Comparison of ENCODE assay signal across 27 cellular contexts in the genomic region with DNA sequence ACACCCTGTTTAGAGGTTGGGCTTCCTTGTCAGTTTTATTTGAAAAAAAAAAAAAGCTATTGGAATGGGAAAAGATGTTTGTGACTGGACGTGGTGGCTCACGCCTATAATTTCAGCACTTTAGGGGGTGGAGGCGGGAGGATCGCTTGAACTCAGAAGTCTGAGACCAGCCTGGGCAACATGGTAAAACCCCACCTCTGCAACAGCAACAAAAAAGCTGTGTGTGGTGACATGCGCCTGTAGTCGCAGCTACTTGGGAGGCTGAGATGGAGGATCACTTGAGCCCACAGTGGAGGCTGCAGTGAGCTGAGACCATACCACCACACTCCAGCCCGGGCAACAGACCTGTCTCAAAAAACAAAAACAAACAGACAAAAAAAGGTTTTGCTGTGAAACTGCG.
"Had no signal": no experiment of that assay in that cellular context is flagged by ENCODE, and none has a peak within 500 bp of the region (broad histone marks: within the 10 kb centered on the region; RNA-seq: fewer than 3 reads in every experiment).

No MANE protein-coding gene starts in this region.

- H3K4me3 ChIP-seq: adrenal gland, body of pancreas, esophagus squamous epithelium, gastroesophageal sphincter had no signal

- H3K27me3 ChIP-seq: adrenal gland, body of pancreas, esophagus squamous epithelium, gastroesophageal sphincter had no signal

- H3K27ac ChIP-seq: adrenal gland, body of pancreas, esophagus squamous epithelium, gastroesophageal sphincter had no signal

- H3K4me1 ChIP-seq: adrenal gland, body of pancreas, gastroesophageal sphincter had no signal

- DNase-seq: activated CD4-positive, alpha-beta memory T cell treated with anti-CD3 and anti-CD28 coated beads, Interleukin-2, amount 10 ng/mL, durations not matched to agents 7 days and 5 days; activated CD4-positive, alpha-beta T cell treated with anti-CD3 and anti-CD28 coated beads for 1 hour; activated CD4-positive, alpha-beta T cell treated with anti-CD3 and anti-CD28 coated beads for 4 hours; activated CD4-positive, alpha-beta T cell treated with anti-CD3 and anti-CD28 coated beads, Interleukin-2, amount 10 ng/mL, durations not matched to agents 7 days and 5 days; activated CD4-positive, alpha-beta T cell treated with anti-CD3 and anti-CD28 coated beads, Interleukin-2, amount 50 U/mL, for 4 hours; activated effector memory CD4-positive, alpha-beta T cell treated with Interleukin-2 at 50 U/mL for 16 hours; activated gamma-delta T cell treated with Interleukin-2 at 50 U/mL for 16 hours; activated naive CD4-positive, alpha-beta T cell treated with anti-CD3 and anti-CD28 coated beads for 36 hours; activated naive CD8-positive, alpha-beta T cell treated with anti-CD3 and anti-CD28 coated beads for 36 hours; activated naive CD8-positive, alpha-beta T cell treated with anti-CD3 and anti-CD28 coated beads, Interleukin-2, amount 50 U/mL, for 24 hours; activated T-cell treated with anti-CD3 and anti-CD28 coated beads, Interleukin-2, amount 50 U/mL, for 4 hours; amygdala; aorta; body of pancreas; caudate nucleus; cortex of kidney; dermis blood vessel endothelial cell; effector CD4-positive, alpha-beta T cell; effector memory CD8-positive, alpha-beta T cell; erythroblast; esophagus squamous epithelium; foreskin melanocyte; T-helper 2 cell had no signal

- H3K9me3 ChIP-seq: adrenal gland, body of pancreas, esophagus squamous epithelium, gastroesophageal sphincter had no signal

- H3K36me3 ChIP-seq: adrenal gland, esophagus squamous epithelium, gastroesophageal sphincter had no signal

- ATAC-seq: activated naive CD8-positive, alpha-beta T cell treated with anti-CD3 and anti-CD28 coated beads, Interleukin-2, amount 50 U/mL, for 24 hours; activated T-cell treated with anti-CD3 and anti-CD28 coated beads, Interleukin-2, amount 50 U/mL, for 4 hours; activated T-helper 17 cell treated with anti-CD3 and anti-CD28 coated beads, Interleukin-2, amount 50 U/mL, for 72 hours; body of pancreas; effector memory CD8-positive, alpha-beta T cell; gastroesophageal sphincter; WTC11 had no signal
